Comparison of ENCODE assay signal across 8 cellular contexts in the genomic region with DNA sequence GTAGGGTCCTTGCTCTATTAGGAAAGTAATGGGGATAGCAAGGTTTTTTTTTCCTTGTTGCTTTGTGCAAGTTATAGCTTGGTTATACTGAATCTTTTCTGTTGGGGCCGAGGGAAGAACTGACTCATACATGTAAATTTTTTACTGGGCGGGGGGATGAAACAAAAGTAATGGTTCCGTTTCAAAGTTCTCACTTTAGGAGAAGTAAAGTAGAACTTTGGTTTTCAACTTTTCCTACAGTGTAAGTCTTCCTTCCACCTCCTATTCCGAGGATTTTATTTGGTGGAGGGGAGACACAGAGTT. TPM values are rescaled to one million over a fixed set of nuclear protein-coding genes. Genes with fewer than 3 reads are reported as not detected.
DNase-seq lines count a peak whose midpoint lies in the region; ATAC-seq and TF ChIP-seq lines count a peak whose summit lies in the region.

No MANE protein-coding gene starts in this region.

- peaks cover 59% of the 10 kb centered on the region for H3K79me2 ChIP-seq in SK-N-SH (ENCODE audit: insufficient read depth)

- no peak for TF ChIP-seq EP300 in SK-N-SH (IDR thresholded peaks at IDR 0.05; ENCODE audit: borderline replicate concordance in 1 of 2, low read depth in 1 of 2, low read length in 1 of 2)

- H3K27ac Mint-ChIP-seq in activated naive CD4-positive, alpha-beta T cell treated with anti-CD3 and anti-CD28 coated beads for 36 hours = peak overlapping the region; percentile 100

- peak overlapping the region; percentile 80 for H2AFZ ChIP-seq in SK-N-SH (ENCODE audit: low read depth)

- POLR2A ChIA-PET in SK-N-SH (lab: Yijun Ruan, JAX) = interaction anchor here (0.9 to 2.1 kb wide), 2 partner anchors 129 to 323 kb away, joined by 3 to 10 read pairs; a partner anchor contains a TSS

- peaks cover 0 to 3% of the 10 kb centered on the region in 2 experiments for H3K36me3 ChIP-seq in SK-N-SH (replicated peaks in 1 of 2; ENCODE audit: control insufficient read depth in 1 of 2, insufficient read depth in 2 of 2, low read length in 1 of 2)
- H3K36me3 ChIP-seq in iPS-15b (ENCODE audit: control insufficient read depth, insufficient read depth, low read length) = no peaks in the 10 kb centered on the region

- H3K9ac ChIP-seq in SK-N-SH (peak overlapping the region; percentile 82), iPS-15b (ENCODE audit: low read depth, low read length) (peak overlapping the region; percentile 62)

- H3K9me3 ChIP-seq in SK-N-SH (no peaks in the 10 kb centered on the region), iPS-15b (ENCODE audit: control insufficient read depth, insufficient read depth, low read length) (no peaks in the 10 kb centered on the region)

- no peak for TF ChIP-seq RAD21 in SK-N-SH (IDR thresholded peaks at IDR 0.05; ENCODE audit: low read length)

- peak overlapping the region; percentile 99 for H3K4me3 Mint-ChIP-seq in activated naive CD4-positive, alpha-beta T cell treated with anti-CD3 and anti-CD28 coated beads for 36 hours

- peaks cover 11% of the 10 kb centered on the region; the same call in 1 of the 2 replicates for H4K20me1 ChIP-seq in SK-N-SH (ENCODE audit: insufficient read depth)

- no peaks in the 10 kb centered on the region for H3K9me2 ChIP-seq in SK-N-SH

- no peak for TF ChIP-seq CTCF in SK-N-SH (IDR thresholded peaks at IDR 0.05)
- TF ChIP-seq CTCF in LNCaP clone FGC (IDR thresholded peaks at IDR 0.05; ENCODE audit: control insufficient read depth, extremely low read depth, insufficient read depth) = no peak

- H3K4me3 ChIP-seq in SK-N-SH (ENCODE audit: low read depth in 2 of 2, low read length in 1 of 2) (peak overlapping the region; percentile 88 to 94), LNCaP clone FGC (ENCODE audit: low read depth, low read length) (peak overlapping the region; percentile 62), iPS-15b (ENCODE audit: low read depth, low read length) (peak overlapping the region; percentile 96)

- H3K27me3 ChIP-seq in SK-N-SH (ENCODE audit: insufficient read depth) = no peaks in the 10 kb centered on the region
- H3K27me3 ChIP-seq in iPS-15b (ENCODE audit: control insufficient read depth, insufficient read depth, low read length) = no peaks in the 10 kb centered on the region

- CTCF ChIA-PET in SK-N-SH (lab: Yijun Ruan, JAX) = interaction anchor here (0.6 to 3.7 kb wide), 7 partner anchors 30 to 476 kb away, joined by 3 to 33 read pairs (median 5); a partner anchor contains a TSS
- CTCF ChIA-PET in activated naive CD4-positive, alpha-beta T cell treated with anti-CD3 and anti-CD28 coated beads for 36 hours (lab: Charles Lee) = interaction anchor here (0.9 to 4.1 kb wide), 5 partner anchors 29 to 195 kb away, joined by 5 to 104 read pairs (median 6); no protein-coding TSS in a partner anchor

- H3K4me2 ChIP-seq in SK-N-SH = peak overlapping the region; percentile 99

- H3K27ac ChIP-seq in SK-N-SH (ENCODE audit: low read depth in 2 of 2, low read length in 1 of 2) = peak overlapping the region in 1 of 2 experiments; percentile 71; a peak in 1 of 4 replicates

- H3K4me1 Mint-ChIP-seq in activated naive CD4-positive, alpha-beta T cell treated with anti-CD3 and anti-CD28 coated beads for 36 hours (ENCODE audit: low read depth) = peaks cover 32% of the 10 kb centered on the region

- intact Hi-C loops in activated naive CD4-positive, alpha-beta T cell treated with anti-CD3 and anti-CD28 coated beads for 36 hours (cut with micrococcal nuclease) = loop anchor here (1.0 to 2.0 kb wide), 5 partner anchors 128 to 906 kb away; a partner anchor contains a TSS

- peaks cover 3% of the 10 kb centered on the region for H3F3A ChIP-seq in SK-N-SH (replicated peaks; ENCODE audit: insufficient read depth)

- peaks cover 1% of the 10 kb centered on the region for H3K36me3 Mint-ChIP-seq in activated naive CD4-positive, alpha-beta T cell treated with anti-CD3 and anti-CD28 coated beads for 36 hours (ENCODE audit: low read depth)

- no peaks in the 10 kb centered on the region for H3K9me3 Mint-ChIP-seq in activated naive CD4-positive, alpha-beta T cell treated with anti-CD3 and anti-CD28 coated beads for 36 hours

- H3K27me3 Mint-ChIP-seq in activated naive CD4-positive, alpha-beta T cell treated with anti-CD3 and anti-CD28 coated beads for 36 hours (ENCODE audit: low read depth) = no peaks in the 10 kb centered on the region

- no peak for ATAC-seq in SK-N-SH treated with all-trans-retinoic acid at 6 μM for 48 hours
- no peak for ATAC-seq in GM18868 (IDR thresholded peaks at IDR 0.05; ENCODE audit: unreplicated experiment)

- H3K4me1 ChIP-seq in SK-N-SH (ENCODE audit: control insufficient read depth in 1 of 2, insufficient read depth in 2 of 2, low read depth in 1 of 2, low read length in 1 of 2) (peaks cover 0 to 6% of the 10 kb centered on the region in 2 experiments; a peak in 2 of 4 replicates), iPS-15b (ENCODE audit: control insufficient read depth, insufficient read depth, low read length) (peaks cover 4% of the 10 kb centered on the region)

- 6% methylated on average over 4 of the region's 4 CpGs for WGBS in SK-N-SH (ENCODE audit: low lambda C conversion rate)

- no peak for DNase-seq in SK-N-SH
- DNase-seq in LNCaP clone FGC (ENCODE audit: low read depth) = no peak
- DNase-seq in activated naive CD4-positive, alpha-beta T cell treated with anti-CD3 and anti-CD28 coated beads for 36 hours = peak; percentile 72
- peak; percentile 9 to 40 for DNase-seq in stimulated activated CD4-positive, alpha-beta T cell treated with anti-CD3 and anti-CD28 coated beads, Interleukin-1b, Interleukin-23, amount 100 ng/mL, for 4 hours (ENCODE audit: low read depth in 2 of 2)
- DNase-seq in NCI-H510A treated with DMSO at 0.1 percent for 48 hours (lab: John Stamatoyannopoulos, UW) = no peak

TF ChIP-seq in SK-N-SH, 30 proteins besides CTCF, POLR2A, EP300 and RAD21:
- TF ChIP-seq FOSL2 (IDR thresholded peaks at IDR 0.05; ENCODE audit: borderline replicate concordance, low read depth) (peak; percentile 10; the same call in 1 of the 2 replicates), JUND (IDR thresholded peaks at IDR 0.05) (peak; percentile 25; the same call in 1 of the 2 replicates), RXRA (IDR thresholded peaks at IDR 0.05; ENCODE audit: borderline replicate concordance, low read depth) (no peak)

TF ChIP-seq in SK-N-SH treated with all-trans-retinoic acid at 6 μM for 48 hours, 23 proteins besides CTCF, POLR2A, EP300 and RAD21 (continues in another document):
- TF ChIP-seq ZNF8 (CRISPR knock-in tag; IDR thresholded peaks at IDR 0.05) (no peak), PPARA (CRISPR knock-in tag; IDR thresholded peaks at IDR 0.05; ENCODE audit: borderline replicate concordance) (no peak), ZFP30 (CRISPR knock-in tag; IDR thresholded peaks at IDR 0.05) (no peak), CSDC2 (CRISPR knock-in tag; IDR thresholded peaks at IDR 0.05) (no peak), TOX (CRISPR knock-in tag; IDR thresholded peaks at IDR 0.05; ENCODE audit: borderline replicate concordance) (no peak), GLIS3 (CRISPR knock-in tag; IDR thresholded peaks at IDR 0.05) (no peak), RARB (CRISPR knock-in tag; IDR thresholded peaks at IDR 0.05) (no peak), ESRRG (CRISPR knock-in tag; IDR thresholded peaks at IDR 0.05) (no peak), SNAI2 (CRISPR knock-in tag; IDR thresholded peaks at IDR 0.05) (no peak), ZNF70 (CRISPR knock-in tag; IDR thresholded peaks at IDR 0.05) (no peak), TCF4 (CRISPR knock-in tag; IDR thresholded peaks at IDR 0.05; ENCODE audit: borderline replicate concordance) (no peak)
- TF ChIP-seq, protein P1, sequence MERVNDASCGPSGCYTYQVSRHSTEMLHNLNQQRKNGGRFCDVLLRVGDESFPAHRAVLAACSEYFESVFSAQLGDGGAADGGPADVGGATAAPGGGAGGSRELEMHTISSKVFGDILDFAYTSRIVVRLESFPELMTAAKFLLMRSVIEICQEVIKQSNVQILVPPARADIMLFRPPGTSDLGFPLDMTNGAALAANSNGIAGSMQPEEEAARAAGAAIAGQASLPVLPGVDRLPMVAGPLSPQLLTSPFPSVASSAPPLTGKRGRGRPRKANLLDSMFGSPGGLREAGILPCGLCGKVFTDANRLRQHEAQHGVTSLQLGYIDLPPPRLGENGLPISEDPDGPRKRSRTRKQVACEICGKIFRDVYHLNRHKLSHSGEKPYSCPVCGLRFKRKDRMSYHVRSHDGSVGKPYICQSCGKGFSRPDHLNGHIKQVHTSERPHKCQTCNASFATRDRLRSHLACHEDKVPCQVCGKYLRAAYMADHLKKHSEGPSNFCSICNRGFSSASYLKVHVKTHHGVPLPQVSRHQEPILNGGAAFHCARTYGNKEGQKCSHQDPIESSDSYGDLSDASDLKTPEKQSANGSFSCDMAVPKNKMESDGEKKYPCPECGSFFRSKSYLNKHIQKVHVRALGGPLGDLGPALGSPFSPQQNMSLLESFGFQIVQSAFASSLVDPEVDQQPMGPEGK (CRISPR knock-in tag; IDR thresholded peaks at IDR 0.05; ENCODE audit: borderline replicate concordance) = no peak
- TF ChIP-seq, protein P2, sequence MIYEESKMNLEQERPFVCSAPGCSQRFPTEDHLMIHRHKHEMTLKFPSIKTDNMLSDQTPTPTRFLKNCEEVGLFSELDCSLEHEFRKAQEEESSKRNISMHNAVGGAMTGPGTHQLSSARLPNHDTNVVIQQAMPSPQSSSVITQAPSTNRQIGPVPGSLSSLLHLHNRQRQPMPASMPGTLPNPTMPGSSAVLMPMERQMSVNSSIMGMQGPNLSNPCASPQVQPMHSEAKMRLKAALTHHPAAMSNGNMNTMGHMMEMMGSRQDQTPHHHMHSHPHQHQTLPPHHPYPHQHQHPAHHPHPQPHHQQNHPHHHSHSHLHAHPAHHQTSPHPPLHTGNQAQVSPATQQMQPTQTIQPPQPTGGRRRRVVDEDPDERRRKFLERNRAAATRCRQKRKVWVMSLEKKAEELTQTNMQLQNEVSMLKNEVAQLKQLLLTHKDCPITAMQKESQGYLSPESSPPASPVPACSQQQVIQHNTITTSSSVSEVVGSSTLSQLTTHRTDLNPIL (CRISPR knock-in tag; IDR thresholded peaks at IDR 0.05; ENCODE audit: low read depth) = no peak

RNA-seq across cellular contexts. Expression of a gene that starts 1.1 kb away (rescaled TPM):
- 7.4 and 9.8 TPM in 2 replicates for polyA plus RNA-seq in SK-N-SH (2012; rRNA removed)
- polyA plus RNA-seq in SK-N-SH (2012; cell fraction: cytosol; rRNA removed) = 10.4 and 11.0 TPM in 2 replicates
- 3.9 and 8.2 TPM in 2 replicates for polyA plus RNA-seq in SK-N-SH (2012; cell fraction: nucleus; rRNA removed)
- total RNA-seq in activated naive CD4-positive, alpha-beta T cell treated with anti-CD3 and anti-CD28 coated beads for 36 hours = 10 to 100 TPM; 25.3 to 27.3 TPM

Comparison
In these comparisons a context has a peak if more than half of its experiments do, and no peak if none do; other contexts are left out.
1. DNase-seq: peak in activated naive CD4-positive, alpha-beta T cell treated with anti-CD3 and anti-CD28 coated beads for 36 hours (single experiment) and stimulated activated CD4-positive, alpha-beta T cell treated with anti-CD3 and anti-CD28 coated beads, Interleukin-1b, Interleukin-23, amount 100 ng/mL, for 4 hours (2 of 2); none in SK-N-SH (single experiment), LNCaP clone FGC (single experiment) and NCI-H510A treated with DMSO at 0.1 percent for 48 hours (single experiment).
2. Peak in every context shown above with its lines, with median percentiles within 50 percentile points of each other: H3K4me3 ChIP-seq.